In the genomic region with DNA sequence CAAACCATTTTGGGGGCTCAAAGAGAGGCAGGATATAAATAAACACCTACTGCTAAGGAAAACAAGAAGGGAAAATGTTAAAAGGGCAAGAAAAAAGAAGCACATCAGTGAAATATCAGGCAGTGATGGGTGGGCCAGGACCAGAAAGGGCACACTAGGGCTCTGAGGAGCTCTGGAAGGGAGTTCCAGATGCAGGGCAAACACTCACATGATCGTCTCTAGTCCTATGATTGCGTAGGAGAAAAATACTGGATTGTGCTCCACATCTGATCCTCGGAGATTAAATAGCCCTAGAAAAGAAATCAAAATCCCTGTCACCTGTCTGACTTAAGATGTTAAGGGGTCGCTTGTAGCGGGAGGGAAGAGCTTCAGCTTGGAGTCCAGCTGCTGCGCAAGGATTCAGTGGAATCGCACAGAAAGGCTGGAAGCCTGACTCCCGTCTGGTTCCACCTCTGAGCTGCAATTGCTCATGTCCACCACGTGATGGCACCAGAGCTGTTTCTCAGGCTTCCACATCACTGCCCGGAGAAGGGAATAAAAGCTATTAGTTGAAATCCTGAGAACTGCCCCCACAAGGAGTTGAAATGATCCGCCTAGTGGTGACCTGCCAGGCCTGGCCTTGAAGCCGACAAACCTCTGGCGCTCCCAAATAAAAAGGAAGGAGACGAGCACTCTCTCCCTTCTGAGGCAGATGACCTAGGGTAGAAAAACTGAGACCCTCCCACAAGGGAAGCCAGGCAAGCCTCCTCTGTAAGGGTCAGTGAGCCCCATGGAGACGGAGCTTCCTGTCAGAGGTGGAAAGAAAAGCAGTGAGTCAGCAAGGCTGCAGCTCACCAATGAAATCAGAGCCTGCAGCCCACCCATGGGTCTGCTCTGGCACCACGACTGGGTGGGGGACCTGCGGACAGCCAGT, we compare ENCODE assay signal across 8 cellular contexts. TPM values are rescaled to one million over a fixed set of nuclear protein-coding genes. Genes with fewer than 3 reads are reported as not detected.
A peak's percentile ranks its signal among the peaks of the same experiment; 100 is the strongest.
DNase-seq lines count a peak whose midpoint lies in the region; ATAC-seq and TF ChIP-seq lines count a peak whose summit lies in the region.

No MANE protein-coding gene starts in this region.

- H3K36me3 Mint-ChIP-seq in T-cell: peaks cover 57% of the 10 kb centered on the region

- H3K9me3 Mint-ChIP-seq in T-cell: no peaks in the 10 kb centered on the region

- no peak overlapping the region for H3K9ac ChIP-seq in rectal smooth muscle tissue (ENCODE audit: low read length)

- H3K4me3 ChIP-seq in HFF-Myc (replicated peaks; ENCODE audit: low read depth, low read length) (no peak overlapping the region), right cardiac atrium (ENCODE audit: low read length) (no peak overlapping the region), rectal smooth muscle tissue (ENCODE audit: low read length) (no peak overlapping the region)

- WGBS in right cardiac atrium: 23% methylated on average over 17 of the region's 17 CpGs

- no peak overlapping the region for H3K4me3 Mint-ChIP-seq in T-cell

- H3K27ac Mint-ChIP-seq in T-cell: no peak overlapping the region

- peaks cover 11% of the 10 kb centered on the region for H3K4me1 ChIP-seq in right cardiac atrium (ENCODE audit: control insufficient read depth, insufficient read depth, low read length)
- H3K4me1 ChIP-seq in rectal smooth muscle tissue (ENCODE audit: control insufficient read depth, insufficient read depth, low read length): peaks cover 6% of the 10 kb centered on the region

- H3K27ac ChIP-seq in right cardiac atrium (ENCODE audit: low read length) (peak overlapping the region; percentile 18), rectal smooth muscle tissue (ENCODE audit: low read depth, low read length) (peak overlapping the region; percentile 40)

- intact Hi-C loops in right cardiac atrium (cut with DNase I): loop anchor here (10.0 kb wide), 5 partner anchors 71 to 391 kb away; no protein-coding TSS in a partner anchor

- peaks cover 19% of the 10 kb centered on the region for H3K36me3 ChIP-seq in rectal smooth muscle tissue (ENCODE audit: control insufficient read depth, insufficient read depth, low read length)

- H3K27me3 ChIP-seq in right cardiac atrium (ENCODE audit: control insufficient read depth, insufficient read depth) (no peaks in the 10 kb centered on the region), rectal smooth muscle tissue (ENCODE audit: control insufficient read depth, insufficient read depth, low read length) (no peaks in the 10 kb centered on the region)

- ATAC-seq in T-cell (replicated peaks in 1 of 4) (peak; percentile 65 to 68 (median 67)), right cardiac atrium (peak; percentile 89 to 90)

- CTCF ChIA-PET in T-cell (lab: Charles Lee): interaction anchor here (0.5 to 1.8 kb wide), 49 partner anchors 9 to 395 kb away, joined by 3 to 11 read pairs (median 4); a partner anchor contains a TSS

- POLR2A ChIA-PET in T-cell (lab: Charles Lee): interaction anchor here in 1 of 2 donors (0.6 kb wide), 1 partner anchor 12 kb away, joined by 9 read pairs; no protein-coding TSS in a partner anchor

- DNase-seq in GM10266 (ENCODE audit: extremely low spot score) (peak; percentile 67), HFF-Myc (ENCODE audit: extremely low read depth, low read depth) (peak; percentile 88), NCI-H1092 (lab: John Stamatoyannopoulos, UW) (peak; percentile 27), T-cell (peak; percentile 23 to 63 (median 49)), anterior cingulate cortex (lab: John Stamatoyannopoulos, UW) (peak in 56 of 58 donors; percentile 23 to 91 (median 70)), right cardiac atrium (peak; percentile 76 to 91 (median 85)), cortex of kidney (lab: John Stamatoyannopoulos, UW) (no peak)

- peak; percentile 94 for TF ChIP-seq CTCF in GM10266 (IDR thresholded peaks at IDR 0.05; ENCODE audit: control insufficient read depth, insufficient read depth, low read depth, missing control alignments)
- peak; percentile 95 for TF ChIP-seq CTCF in HFF-Myc (IDR thresholded peaks at IDR 0.05; ENCODE audit: low read depth, low read length, missing control alignments)

- peaks cover 10 to 12% (median 11%) of the 10 kb centered on the region in 3 donors for H3K4me1 Mint-ChIP-seq in T-cell

- H3K9me3 ChIP-seq in right cardiac atrium (ENCODE audit: control insufficient read depth, low read length): no peaks in the 10 kb centered on the region

- no peaks in the 10 kb centered on the region for H3K27me3 Mint-ChIP-seq in T-cell

RNA-seq across cellular contexts. Expression of a gene that starts 39.2 kb away (rescaled TPM):
- 10 to 100 TPM; 40.0 to 63.9 (median 44.6) TPM for total RNA-seq in T-cell
- total RNA-seq in right cardiac atrium: 10 to 100 TPM; 36.9 to 47.4 (median 39.1) TPM
- 20.7 TPM for polyA plus RNA-seq in right cardiac atrium
